ENCODE assay signal across 10 cellular contexts in genomic region chr10:112775892-112776679, GRCh38.
A peak's percentile ranks its signal among the peaks of the same experiment; 100 is the strongest.
DNase-seq lines count a peak whose midpoint lies in the region; ATAC-seq and TF ChIP-seq lines count a peak whose summit lies in the region.
"Had no signal": no experiment of that assay in that cellular context is flagged by ENCODE, and none has a peak within 500 bp of the region (broad histone marks: within the 10 kb centered on the region; RNA-seq: fewer than 3 reads in every experiment).

No MANE protein-coding gene starts in this region.

- no peak overlapping the region for H3K4me3 ChIP-seq in body of pancreas
- H3K4me3 ChIP-seq: testis had no signal

- intact Hi-C loops in body of pancreas (cut with DNase I) = no loop called here

- no peak for TF ChIP-seq CTCF in body of pancreas (IDR thresholded peaks at IDR 0.05)

- H3K36me3 ChIP-seq in body of pancreas (replicated peaks in 1 of 2; ENCODE audit: insufficient read depth in 1 of 2, low read depth in 2 of 2) = no peaks in the 10 kb centered on the region

- no peaks in the 10 kb centered on the region for H3K9me3 ChIP-seq in body of pancreas
- H3K9me3 ChIP-seq: testis had no signal

- ATAC-seq in body of pancreas (peak; percentile 28), GM18867 (IDR thresholded peaks at IDR 0.05; ENCODE audit: unreplicated experiment) (no peak)

- H3K27ac ChIP-seq in body of pancreas = peak overlapping the region in 3 of 4 donors; percentile 6 to 41 (median 18)
- H3K27ac ChIP-seq: testis had no signal

- peaks cover 40% of the 10 kb centered on the region for H3K4me1 ChIP-seq in body of pancreas
- H3K4me1 ChIP-seq: testis had no signal

- TF ChIP-seq POLR2A in body of pancreas (IDR thresholded peaks at IDR 0.05) = no peak

- H3K27me3 ChIP-seq in body of pancreas = no peaks in the 10 kb centered on the region
- H3K27me3 ChIP-seq: testis had no signal

- WGBS in body of pancreas, 2 donors = 60 to 63% methylated on average over 14 of the region's 14 CpGs

- DNase-seq in HT-29 (ENCODE audit: low spot score) (peak; percentile 59), NCI-H345 treated with DMSO at 0.1 percent for 48 hours (lab: John Stamatoyannopoulos, UW; ENCODE audit: unreplicated experiment) (peak; percentile 58), body of pancreas (peak in 2 of 4 donors; percentile 24 to 33), pons (ENCODE audit: low spot score) (peak; percentile 45), iPS-NIHi7 (ENCODE audit: extremely low spot score) (no peak), OCI-M2 (lab: John Stamatoyannopoulos, UW; ENCODE audit: unreplicated experiment) (no peak), AG20443 (ENCODE audit: low spot score) (no peak)
- DNase-seq: activated T-cell treated with anti-CD3 and anti-CD28 coated beads, Interleukin-2, amount 50 U/mL, for 1 hour; testis had no signal

Comparison
In these comparisons a context has a peak if more than half of its experiments do, and no peak if none do; other contexts are left out.
1. DNase-seq: peak in HT-29 (single experiment), NCI-H345 treated with DMSO at 0.1 percent for 48 hours (single experiment) and pons (single experiment); none in iPS-NIHi7 (single experiment), OCI-M2 (single experiment) and AG20443 (single experiment).